Comparison of ENCODE assay signal across 14 cellular contexts in the genomic region with DNA sequence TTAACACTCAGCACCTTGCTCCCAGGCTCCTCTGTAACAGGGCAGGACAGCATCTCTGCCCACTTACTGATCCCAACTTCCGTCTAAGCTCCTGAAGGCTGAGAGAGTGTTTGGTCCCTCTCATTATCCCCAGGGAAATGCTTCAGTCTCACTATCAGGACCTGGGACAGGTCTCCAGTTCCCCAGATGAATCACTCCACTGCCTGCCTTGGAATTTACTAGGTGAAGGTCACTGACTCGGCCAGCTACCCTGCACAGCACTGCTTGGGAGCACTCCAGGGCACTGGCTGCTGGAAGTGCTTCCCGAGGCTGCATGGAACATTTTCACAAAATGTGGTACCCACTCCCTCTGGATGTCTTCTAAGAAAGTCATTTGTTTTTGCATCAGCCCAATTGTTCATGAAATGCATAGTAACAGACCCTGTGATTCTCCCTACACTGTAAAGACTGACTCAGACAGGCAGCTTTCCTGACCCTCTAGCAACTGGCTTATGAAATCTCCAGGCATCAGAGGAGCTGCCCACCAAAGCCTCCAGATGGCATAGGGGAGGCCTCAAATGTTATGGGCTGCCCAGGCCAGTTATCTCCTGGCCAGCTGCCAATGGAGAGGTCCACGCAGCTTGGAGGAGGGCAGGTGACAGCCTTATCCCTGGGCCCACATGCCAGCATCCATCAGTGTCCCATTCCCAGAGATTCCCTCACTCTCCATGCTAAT.
A peak's percentile ranks its signal among the peaks of the same experiment; 100 is the strongest.
DNase-seq lines count a peak whose midpoint lies in the region; ATAC-seq, FAIRE-seq and TF ChIP-seq lines count a peak whose summit lies in the region.
"Had no signal": no experiment of that assay in that cellular context is flagged by ENCODE, and none has a peak within 500 bp of the region (broad histone marks: within the 10 kb centered on the region; RNA-seq: fewer than 3 reads in every experiment).

No MANE protein-coding gene starts in this region.

- WGBS in mammary epithelial cell (ENCODE audit: low coverage, missing lambda C conversion rate) = 27% methylated on average over 4 of the region's 4 CpGs

- no peaks in the 10 kb centered on the region for H3K4me1 ChIP-seq in mammary epithelial cell (ENCODE audit: insufficient read depth, low read length)
- no peaks in the 10 kb centered on the region for H3K4me1 ChIP-seq in left lung

- H3K27ac ChIP-seq in mammary epithelial cell (ENCODE audit: insufficient read depth, low read depth, low read length) (no peak overlapping the region), left lung (no peak overlapping the region)

- H3K27me3 ChIP-seq in mammary epithelial cell (ENCODE audit: insufficient read depth, low read length) (no peaks in the 10 kb centered on the region), left lung (no peaks in the 10 kb centered on the region)

- H3K4me3 ChIP-seq in mammary epithelial cell (replicated peaks in 1 of 3; ENCODE audit: insufficient read depth in 1 of 3, low read depth in 2 of 3, low read length in 3 of 3) (no peak overlapping the region), left lung (no peak overlapping the region)

- H3K9me3 ChIP-seq in mammary epithelial cell (replicated peaks; ENCODE audit: insufficient read depth, low read length) (no peaks in the 10 kb centered on the region), left lung (no peaks in the 10 kb centered on the region)

- H3K9ac ChIP-seq in mammary epithelial cell (ENCODE audit: insufficient read depth, low read length) = no peak overlapping the region

- no peak for TF ChIP-seq CTCF in mammary epithelial cell (conservative IDR thresholded peaks at IDR 0.05 in 1 of 2, IDR thresholded peaks at IDR 0.05 in 1 of 2; ENCODE audit: extremely low read depth in 1 of 2, insufficient read depth in 1 of 2, low read depth in 1 of 2, low read length in 2 of 2)
- TF ChIP-seq CTCF in left lung (IDR thresholded peaks at IDR 0.05) = no peak

- no peak overlapping the region for H2AFZ ChIP-seq in mammary epithelial cell (ENCODE audit: low read depth, low read length)

- ATAC-seq in left lung = peak; percentile 52
- no peak for ATAC-seq in HG02571 (IDR thresholded peaks at IDR 0.05; ENCODE audit: unreplicated experiment)
- ATAC-seq in GM18867 (IDR thresholded peaks at IDR 0.05; ENCODE audit: unreplicated experiment) = no peak

- FAIRE-seq in HTR-8/SVneo (lab: Jason Lieb, UNC) = no peak
- FAIRE-seq: endothelial cell of umbilical vein, islet of Langerhans had no signal

- intact Hi-C loops in mammary epithelial cell (cut with micrococcal nuclease) (no loop called here), left lung (cut with DNase I) (no loop called here)

- in situ Hi-C loops in mammary epithelial cell (cut with MboI; ENCODE audit: low sequenced_read_pairs in 2 of 2) = no loop called here

- no peaks in the 10 kb centered on the region for H3K36me3 ChIP-seq in mammary epithelial cell (ENCODE audit: insufficient read depth, low read length)
- no peaks in the 10 kb centered on the region for H3K36me3 ChIP-seq in left lung

- DNase-seq in EH (ENCODE audit: low read depth) (peak; percentile 71), HTR-8/SVneo (ENCODE audit: insufficient read length, low spot score) (peak; percentile 51), mammary epithelial cell (peak; percentile 17), left lung (no peak), NCI-H1092 (lab: John Stamatoyannopoulos, UW) (no peak)
- DNase-seq in stimulated activated CD4-positive, alpha-beta T cell treated with anti-CD3 and anti-CD28 coated beads, Interleukin-4, amount 100 ng/mL, for 4 hours = no peak
- DNase-seq: KG1; NCI-H510A treated with DMSO at 0.1 percent for 48 hours; stimulated activated CD4-positive, alpha-beta T cell treated with anti-CD3 and anti-CD28 coated beads, Interleukin-4, amount 100 ng/mL, for 24 hours; SW 1271 had no signal

- BruUV-seq in mammary epithelial cell (replicated peaks; lab: Mats Ljungman, UMichigan) = no TSS peak

- CTCF ChIA-PET in mammary epithelial cell (lab: Charles Lee; ENCODE audit: low non-redundant PET) = no interaction called here

- no peak overlapping the region for H3K4me2 ChIP-seq in mammary epithelial cell (ENCODE audit: insufficient read depth, low read depth, low read length)

- H3K79me2 ChIP-seq in mammary epithelial cell (ENCODE audit: insufficient read depth, low read length) = no peaks in the 10 kb centered on the region

- no peaks in the 10 kb centered on the region for H4K20me1 ChIP-seq in mammary epithelial cell (ENCODE audit: insufficient read depth, low read length)

- dilution Hi-C loops in mammary epithelial cell (cut with HindIII; ENCODE audit: low sequenced_read_pairs) = no loop called here

Comparison
In these comparisons a context has a peak if more than half of its experiments do, and no peak if none do; other contexts are left out.
1. DNase-seq: peak in EH (single experiment), HTR-8/SVneo (single experiment) and mammary epithelial cell (single experiment); none in left lung (0 of 2), stimulated activated CD4-positive, alpha-beta T cell treated with anti-CD3 and anti-CD28 coated beads, Interleukin-4, amount 100 ng/mL, for 4 hours (0 of 2) and NCI-H1092 (single experiment).